Comparison of ENCODE assay signal across 17 cellular contexts in the genomic region with DNA sequence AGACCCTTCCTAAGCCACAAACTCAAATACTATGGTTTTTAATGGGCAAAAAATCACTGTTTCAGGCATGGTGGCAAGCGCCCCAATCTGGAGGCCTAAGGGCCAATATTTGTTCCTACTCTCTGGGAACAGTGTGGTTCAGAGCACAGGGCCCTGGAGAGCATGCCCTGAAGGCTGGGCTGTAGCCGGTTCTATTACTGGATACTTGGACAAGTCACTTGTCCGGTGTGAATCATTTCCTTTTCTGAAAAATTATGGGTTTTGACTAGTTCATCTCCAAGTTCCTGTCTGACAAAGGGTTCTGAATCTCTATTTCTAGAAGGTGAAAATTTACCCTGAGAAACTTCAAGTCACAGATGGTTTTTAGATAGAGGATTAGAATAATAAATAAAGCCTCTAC.
DNase-seq lines count a peak whose midpoint lies in the region; ATAC-seq and TF ChIP-seq lines count a peak whose summit lies in the region.
"Had no signal": no experiment of that assay in that cellular context is flagged by ENCODE, and none has a peak within 500 bp of the region (broad histone marks: within the 10 kb centered on the region; RNA-seq: fewer than 3 reads in every experiment).

No MANE protein-coding gene starts in this region.

- H3K27me3 ChIP-seq in ascending aorta (no peaks in the 10 kb centered on the region), aorta (ENCODE audit: control insufficient read depth in 1 of 2, insufficient read depth in 2 of 2, low read length in 1 of 2) (no peaks in the 10 kb centered on the region)
- H3K27me3 ChIP-seq: vagina had no signal

- ATAC-seq in left cardiac atrium (peak in 1 of 2 donors; percentile 66), Right ventricle myocardium superior (ENCODE audit: poor library complexity) (no peak), aorta (ENCODE audit: low FRiP score) (peak; percentile 36), left lobe of liver (no peak)
- no peak for ATAC-seq in activated naive CD4-positive, alpha-beta T cell treated with anti-CD3 and anti-CD28 coated beads, Interleukin-2, amount 50 U/mL, for 72 hours
- ATAC-seq: left colon had no signal

- intact Hi-C loops in left cardiac atrium (cut with DNase I), result loop anchor here (5.0 to 10.0 kb wide), 2 partner anchors 128 to 135 kb away; partner anchors contain the start of gene ANKH (in 1 of the 2)
- intact Hi-C loops in Right ventricle myocardium superior (cut with DNase I), result no loop called here
- intact Hi-C loops in ascending aorta (cut with DNase I), result no loop called here
- intact Hi-C loops in aorta (cut with DNase I), result no loop called here

- WGBS in aorta, 2 donors, result 21 to 23% methylated on average over 3 of the region's 3 CpGs

- H3K27ac Mint-ChIP-seq in activated naive CD4-positive, alpha-beta T cell treated with anti-CD3 and anti-CD28 coated beads, Interleukin-2, amount 50 U/mL, for 72 hours, result no peak overlapping the region
- H3K27ac Mint-ChIP-seq: activated CD4-positive, alpha-beta T cell treated with anti-CD3 and anti-CD28 coated beads, Interleukin-2, amount 10 ng/mL, durations not matched to agents 24 days and 14 days had no signal

- no peak for TF ChIP-seq CTCF in ascending aorta (IDR thresholded peaks at IDR 0.05)

- H3K36me3 Mint-ChIP-seq in activated naive CD4-positive, alpha-beta T cell treated with anti-CD3 and anti-CD28 coated beads, Interleukin-2, amount 50 U/mL, for 72 hours, result peaks cover 5 to 16% of the 10 kb centered on the region in 2 donors

- no peaks in the 10 kb centered on the region for H3K9me3 Mint-ChIP-seq in activated naive CD4-positive, alpha-beta T cell treated with anti-CD3 and anti-CD28 coated beads, Interleukin-2, amount 50 U/mL, for 72 hours
- H3K9me3 Mint-ChIP-seq: activated CD4-positive, alpha-beta T cell treated with anti-CD3 and anti-CD28 coated beads, Interleukin-2, amount 10 ng/mL, durations not matched to agents 24 days and 14 days had no signal

- H3K4me3 ChIP-seq in ascending aorta, result no peak overlapping the region
- H3K4me3 ChIP-seq in aorta (ENCODE audit: low read length in 2 of 2), result no peak overlapping the region
- H3K4me3 ChIP-seq: vagina had no signal

- DNase-seq in left cardiac atrium (peak; percentile 47), Right ventricle myocardium superior (no peak), ascending aorta (ENCODE audit: low spot score in 2 of 2) (peak in 1 of 2 donors; percentile 79), glomerular endothelial cell (ENCODE audit: extremely low read depth, low read depth, low spot score) (peak; percentile 47), aorta (peak in 1 of 2 donors; percentile 70), left lobe of liver (ENCODE audit: low spot score) (no peak), DMS 273 (lab: John Stamatoyannopoulos, UW; ENCODE audit: unreplicated experiment) (no peak)
- no peak for DNase-seq in activated naive CD4-positive, alpha-beta T cell treated with anti-CD3 and anti-CD28 coated beads, Interleukin-2, amount 50 U/mL, for 72 hours (ENCODE audit: low spot score in 2 of 2)
- DNase-seq: ACHN; activated CD4-positive, alpha-beta T cell treated with anti-CD3 and anti-CD28 coated beads, Interleukin-2, amount 10 ng/mL, durations not matched to agents 24 days and 14 days; activated effector memory CD4-positive, alpha-beta T cell treated with Interleukin-2 at 50 U/mL for 16 hours; central memory CD4-positive, alpha-beta T cell; DMS79 treated with DMSO at 0.1 percent for 48 hours; left colon; NCI-H2081; stimulated activated CD4-positive, alpha-beta T cell treated with anti-CD3 and anti-CD28 coated beads, Interleukin-12 subunit alpha, Interleukin-12 subunit beta, amount 100 ng/mL, for 4 hours had no signal

- H3K36me3 ChIP-seq in ascending aorta (peaks cover 17 to 43% of the 10 kb centered on the region in 2 donors), aorta (ENCODE audit: control insufficient read depth in 1 of 2, insufficient read depth in 2 of 2, low read length in 1 of 2) (no peaks in the 10 kb centered on the region)

- H3K4me1 ChIP-seq in ascending aorta, result peaks cover 10 to 42% of the 10 kb centered on the region in 2 donors
- peaks cover 2% of the 10 kb centered on the region in 2 donors for H3K4me1 ChIP-seq in aorta (ENCODE audit: control insufficient read depth in 1 of 2, insufficient read depth in 2 of 2, low read length in 2 of 2)
- H3K4me1 ChIP-seq: vagina had no signal

- H3K27ac ChIP-seq in ascending aorta (peak overlapping the region; percentile 70 to 75), aorta (ENCODE audit: low read depth in 1 of 2, low read length in 2 of 2) (no peak overlapping the region)
- H3K27ac ChIP-seq: vagina had no signal

- H3K9me3 ChIP-seq in ascending aorta (no peaks in the 10 kb centered on the region), aorta (ENCODE audit: control insufficient read depth, low read length) (no peaks in the 10 kb centered on the region)
- H3K9me3 ChIP-seq: vagina had no signal

Comparison
In these comparisons a context has a peak if more than half of its experiments do, and no peak if none do; other contexts are left out.
1. DNase-seq: peak in left cardiac atrium (single experiment) and glomerular endothelial cell (single experiment); none in Right ventricle myocardium superior (single experiment), left lobe of liver (single experiment), DMS 273 (single experiment) and activated naive CD4-positive, alpha-beta T cell treated with anti-CD3 and anti-CD28 coated beads, Interleukin-2, amount 50 U/mL, for 72 hours (0 of 2).
2. intact Hi-C loops: an anchor here in left cardiac atrium (5.0 to 10.0 kb wide); none called in Right ventricle myocardium superior, ascending aorta and aorta.
3. H3K27ac ChIP-seq: peak in ascending aorta (2 of 2); none in aorta (0 of 2).